33 cellular contexts compared by ENCODE assay signal in the genomic region with DNA sequence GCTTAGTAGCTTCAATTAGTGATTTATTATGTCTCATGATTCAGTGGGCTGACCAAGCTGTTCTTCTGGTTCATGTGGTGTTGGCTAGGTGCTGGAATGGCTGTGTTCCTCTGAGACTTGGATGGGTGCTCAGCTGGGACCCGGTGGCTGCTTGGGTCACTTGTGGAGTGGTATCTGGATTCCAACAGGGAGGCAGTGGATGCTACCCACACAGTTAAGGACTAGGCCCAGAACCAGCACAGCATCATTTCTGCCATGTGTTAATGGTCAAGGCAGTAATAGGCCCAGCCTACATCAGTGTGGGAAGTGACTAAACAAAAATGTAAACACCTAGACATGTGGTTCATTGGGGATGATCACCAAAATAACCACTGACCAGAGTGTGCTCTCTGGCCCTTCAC.
DNase-seq lines count a peak whose midpoint lies in the region; ATAC-seq and TF ChIP-seq lines count a peak whose summit lies in the region.
"Had no signal": no experiment of that assay in that cellular context is flagged by ENCODE, and none has a peak within 500 bp of the region (broad histone marks: within the 10 kb centered on the region; RNA-seq: fewer than 3 reads in every experiment).

No MANE protein-coding gene starts in this region.

- no peaks in the 10 kb centered on the region for H3F3A ChIP-seq in neural progenitor cell (ENCODE audit: low read depth)

- H3K4me2 ChIP-seq in neural progenitor cell, result no peak overlapping the region

- H3K9ac ChIP-seq in neural progenitor cell, result no peak overlapping the region

- no peaks in the 10 kb centered on the region for H3K36me3 Mint-ChIP-seq in activated T-helper 17 cell treated with anti-CD3 and anti-CD28 coated beads, Interleukin-2, amount 50 U/mL, for 72 hours (ENCODE audit: low read depth)
- no peaks in the 10 kb centered on the region for H3K36me3 Mint-ChIP-seq in neural progenitor cell
- H3K36me3 Mint-ChIP-seq: activated naive CD4-positive, alpha-beta T cell treated with anti-CD3 and anti-CD28 coated beads, Interleukin-2, amount 10 ng/mL, durations not matched to agents 7 days and 5 days; brain; naive thymus-derived CD8-positive, alpha-beta T cell had no signal

- no peaks in the 10 kb centered on the region for H3K9me3 Mint-ChIP-seq in activated T-helper 17 cell treated with anti-CD3 and anti-CD28 coated beads, Interleukin-2, amount 50 U/mL, for 72 hours
- H3K9me3 Mint-ChIP-seq in neural progenitor cell, result peaks cover 3% of the 10 kb centered on the region
- H3K9me3 Mint-ChIP-seq: activated B cell treated with CpG ODN at 0.5 μM for 24 hours; activated naive CD4-positive, alpha-beta T cell treated with anti-CD3 and anti-CD28 coated beads, Interleukin-2, amount 10 ng/mL, durations not matched to agents 7 days and 5 days; activated T-helper 1 cell treated with anti-CD3 and anti-CD28 coated beads, Interleukin-12 subunit alpha, Interleukin-12 subunit beta, Interleukin-2, Interleukin-4 antibody, amounts not matched to agents 30 ng/mL and 10 ng/mL and 1 ng/mL, durations not matched to agents 14 hours and 24 hours and 36 hours; brain; CD4-positive, alpha-beta T cell; mesothelial cell of epicardium; naive thymus-derived CD8-positive, alpha-beta T cell had no signal

- H3K36me3 ChIP-seq in neural progenitor cell, result no peaks in the 10 kb centered on the region
- H3K36me3 ChIP-seq: esophagus muscularis mucosa, gastrocnemius medialis, ovary, SJCRH30, spleen, suprapubic skin had no signal

- H3K27me3 ChIP-seq in neural progenitor cell, result no peaks in the 10 kb centered on the region
- H3K27me3 ChIP-seq: esophagus muscularis mucosa, gastrocnemius medialis, ovary, SJCRH30, spleen, suprapubic skin had no signal

- no peak overlapping the region for H3K27ac Mint-ChIP-seq in activated T-helper 17 cell treated with anti-CD3 and anti-CD28 coated beads, Interleukin-2, amount 50 U/mL, for 72 hours
- no peak overlapping the region for H3K27ac Mint-ChIP-seq in neural progenitor cell
- H3K27ac Mint-ChIP-seq: activated B cell treated with CpG ODN at 0.5 μM for 24 hours; activated naive CD4-positive, alpha-beta T cell treated with anti-CD3 and anti-CD28 coated beads, Interleukin-2, amount 10 ng/mL, durations not matched to agents 7 days and 5 days; activated T-helper 1 cell treated with anti-CD3 and anti-CD28 coated beads, Interleukin-12 subunit alpha, Interleukin-12 subunit beta, Interleukin-2, Interleukin-4 antibody, amounts not matched to agents 30 ng/mL and 10 ng/mL and 1 ng/mL, durations not matched to agents 14 hours and 24 hours and 36 hours; CD4-positive, alpha-beta T cell; mesothelial cell of epicardium; naive thymus-derived CD8-positive, alpha-beta T cell had no signal

- no peak overlapping the region for H2AFZ ChIP-seq in neural progenitor cell (replicated peaks)

- ATAC-seq in esophagus mucosa, result peak; percentile 35
- no peak for ATAC-seq in activated T-helper 17 cell treated with anti-CD3 and anti-CD28 coated beads, Interleukin-2, amount 50 U/mL, for 72 hours (replicated peaks)
- ATAC-seq: left ventricle myocardium superior; naive thymus-derived CD8-positive, alpha-beta T cell had no signal

- TF ChIP-seq CTCF in neural progenitor cell (IDR thresholded peaks at IDR 0.05), result no peak

- DNase-seq in AG08396 (ENCODE audit: low spot score) (peak; percentile 70), M059J (ENCODE audit: low read depth) (peak; percentile 29), myocyte (ENCODE audit: low read depth) (peak; percentile 65), dedifferentiated amniotic fluid mesenchymal stem cell (ENCODE audit: extremely low spot score) (no peak), neural progenitor cell (ENCODE audit: low spot score) (no peak)
- DNase-seq in stimulated activated CD4-positive, alpha-beta T cell treated with anti-CD3 and anti-CD28 coated beads, Interleukin-15, amount 100 ng/mL, for 24 hours, result no peak
- DNase-seq: 8988T; activated B cell treated with CpG ODN at 0.5 μM for 24 hours; activated naive CD4-positive, alpha-beta T cell treated with anti-CD3 and anti-CD28 coated beads, Interleukin-2, amount 10 ng/mL, durations not matched to agents 7 days and 5 days; AML-193; CD4-positive, alpha-beta T cell; DMS 273 treated with DMSO at 0.1 percent for 48 hours; effector CD8-positive, alpha-beta T cell; EL; gastrocnemius medialis; hypothalamus; left ventricle myocardium superior; naive thymus-derived CD8-positive, alpha-beta T cell; NCI-H1048; NCI-H1694; NCI-H510A treated with DMSO at 0.1 percent for 48 hours; NK-92 treated with Interleukin-12 subunit alpha and Interleukin-12 subunit beta, amount 100 ng/mL, for 24 hours; ovary; SJCRH30; spleen; stimulated activated naive CD4-positive, alpha-beta T cell had no signal

- no peaks in the 10 kb centered on the region for H3K4me1 Mint-ChIP-seq in activated T-helper 17 cell treated with anti-CD3 and anti-CD28 coated beads, Interleukin-2, amount 50 U/mL, for 72 hours
- no peaks in the 10 kb centered on the region for H3K4me1 Mint-ChIP-seq in neural progenitor cell

- H3K4me1 ChIP-seq in neural progenitor cell, result peaks cover 5% of the 10 kb centered on the region
- H3K4me1 ChIP-seq: suprapubic skin had no signal

- no peak overlapping the region for H3K4me3 Mint-ChIP-seq in activated T-helper 17 cell treated with anti-CD3 and anti-CD28 coated beads, Interleukin-2, amount 50 U/mL, for 72 hours
- no peak overlapping the region for H3K4me3 Mint-ChIP-seq in neural progenitor cell
- H3K4me3 Mint-ChIP-seq: activated B cell treated with CpG ODN at 0.5 μM for 24 hours; activated naive CD4-positive, alpha-beta T cell treated with anti-CD3 and anti-CD28 coated beads, Interleukin-2, amount 10 ng/mL, durations not matched to agents 7 days and 5 days; activated T-helper 1 cell treated with anti-CD3 and anti-CD28 coated beads, Interleukin-12 subunit alpha, Interleukin-12 subunit beta, Interleukin-2, Interleukin-4 antibody, amounts not matched to agents 30 ng/mL and 10 ng/mL and 1 ng/mL, durations not matched to agents 14 hours and 24 hours and 36 hours; brain; CD4-positive, alpha-beta T cell; mesothelial cell of epicardium; naive thymus-derived CD8-positive, alpha-beta T cell had no signal

- no peaks in the 10 kb centered on the region for H3K27me3 Mint-ChIP-seq in activated T-helper 17 cell treated with anti-CD3 and anti-CD28 coated beads, Interleukin-2, amount 50 U/mL, for 72 hours
- H3K27me3 Mint-ChIP-seq in neural progenitor cell (ENCODE audit: insufficient read depth, low read depth), result no peaks in the 10 kb centered on the region
- H3K27me3 Mint-ChIP-seq: activated B cell treated with CpG ODN at 0.5 μM for 24 hours; CD4-positive, alpha-beta T cell had no signal

- no peak overlapping the region for H3K27ac ChIP-seq in neural progenitor cell
- H3K27ac ChIP-seq: esophagus muscularis mucosa, ovary, SJCRH30, spleen, suprapubic skin had no signal

- peaks cover 48% of the 10 kb centered on the region for H3K79me2 ChIP-seq in neural progenitor cell (ENCODE audit: low read depth)

- no peaks in the 10 kb centered on the region for H4K20me1 ChIP-seq in neural progenitor cell (ENCODE audit: low read depth)

- H3K9me3 ChIP-seq in neural progenitor cell (ENCODE audit: low read depth), result no peaks in the 10 kb centered on the region
- H3K9me3 ChIP-seq: esophagus muscularis mucosa, gastrocnemius medialis, ovary, SJCRH30, spleen, suprapubic skin had no signal

- no peak overlapping the region for H3K4me3 ChIP-seq in neural progenitor cell
- H3K4me3 ChIP-seq: esophagus muscularis mucosa, gastrocnemius medialis, ovary, SJCRH30, spleen, suprapubic skin had no signal

Comparison
In these comparisons a context has a peak if more than half of its experiments do, and no peak if none do; other contexts are left out.
1. DNase-seq: peak in AG08396 (single experiment), M059J (single experiment) and myocyte (single experiment); none in stimulated activated CD4-positive, alpha-beta T cell treated with anti-CD3 and anti-CD28 coated beads, Interleukin-15, amount 100 ng/mL, for 24 hours (single experiment), dedifferentiated amniotic fluid mesenchymal stem cell (single experiment) and neural progenitor cell (single experiment).